In genomic region chr3:3177861-3178497, GRCh38 we compare ENCODE assay signal across 8 cellular contexts. TPM values are rescaled to one million over a fixed set of nuclear protein-coding genes. Genes with fewer than 3 reads are reported as not detected.
DNase-seq lines count a peak whose midpoint lies in the region; ATAC-seq, FAIRE-seq and TF ChIP-seq lines count a peak whose summit lies in the region.

No MANE protein-coding gene starts in this region.

- H3K4me3 Mint-ChIP-seq in activated T-helper 2 cell treated with anti-CD3 and anti-CD28 coated beads, Interferon-gamma antibody, Interleukin-2, Interleukin-4, amounts not matched to agents 10 μg/mL and 5 μg/mL and 100 μg/mL, durations not matched to agents 14 hours and 24 hours and 36 hours (ENCODE audit: low read depth): peak overlapping the region; percentile 95

- peaks cover 9 to 68% (median 44%) of the 10 kb centered on the region in 9 donors for H3K4me1 ChIP-seq in heart right ventricle
- H3K4me1 ChIP-seq in kidney (ENCODE audit: control insufficient read depth in 1 of 2, insufficient read depth in 1 of 2, low read depth in 1 of 2, low read length in 2 of 2): peaks cover 0 to 10% of the 10 kb centered on the region in 2 donors
- H3K4me1 ChIP-seq in vagina: peaks cover 26% of the 10 kb centered on the region

- TF ChIP-seq CTCF in heart right ventricle (IDR thresholded peaks at IDR 0.05) (no peak), kidney (IDR thresholded peaks at IDR 0.05; ENCODE audit: borderline replicate concordance, extremely low read depth, insufficient read depth) (no peak), vagina (IDR thresholded peaks at IDR 0.05) (no peak)

- ATAC-seq in heart right ventricle: no peak

- peak overlapping the region; percentile 87 for H3K27ac Mint-ChIP-seq in activated T-helper 2 cell treated with anti-CD3 and anti-CD28 coated beads, Interferon-gamma antibody, Interleukin-2, Interleukin-4, amounts not matched to agents 10 μg/mL and 5 μg/mL and 100 μg/mL, durations not matched to agents 14 hours and 24 hours and 36 hours

- H3K36me3 Mint-ChIP-seq in activated T-helper 2 cell treated with anti-CD3 and anti-CD28 coated beads, Interferon-gamma antibody, Interleukin-2, Interleukin-4, amounts not matched to agents 10 μg/mL and 5 μg/mL and 100 μg/mL, durations not matched to agents 14 hours and 24 hours and 36 hours (ENCODE audit: low read depth): peaks cover 40% of the 10 kb centered on the region

- intact Hi-C loops in heart right ventricle (cut with DNase I): loop anchor here in 2 of 10 donors (2.0 to 5.0 kb wide), 2 partner anchors 51 kb away; partner anchors contain the start of gene TRNT1 (in 2 of the 2)
- intact Hi-C loops in cardiac septum (cut with DNase I): loop anchor here (2.0 kb wide), 1 partner anchor 51 kb away; the partner anchor contains the start of gene TRNT1
- intact Hi-C loops in activated T-helper 2 cell treated with anti-CD3 and anti-CD28 coated beads, Interferon-gamma antibody, Interleukin-2, Interleukin-4, amounts not matched to agents 10 μg/mL and 5 μg/mL and 100 μg/mL, durations not matched to agents 14 hours and 24 hours and 36 hours (cut with micrococcal nuclease): loop anchor here (5.0 kb wide), 1 partner anchor 151 kb away; no protein-coding TSS in a partner anchor
- intact Hi-C loops in kidney (cut with DNase I): no loop called here
- intact Hi-C loops in vagina (cut with DNase I): no loop called here

- DNase-seq in heart right ventricle (no peak), cardiac septum (ENCODE audit: low spot score) (no peak), kidney (no peak), vagina (ENCODE audit: extremely low spot score in 2 of 2) (no peak), amniotic stem cell (lab: John Stamatoyannopoulos, UW) (no peak), NCI-H524 (lab: John Stamatoyannopoulos, UW) (no peak)
- no peak for DNase-seq in activated T-helper 2 cell treated with anti-CD3 and anti-CD28 coated beads, Interferon-gamma antibody, Interleukin-2, Interleukin-4, amounts not matched to agents 10 μg/mL and 5 μg/mL and 100 μg/mL, durations not matched to agents 14 hours and 24 hours and 36 hours (ENCODE audit: low spot score)
- DNase-seq in stimulated activated naive CD4-positive, alpha-beta T cell treated with Interleukin-2 at 50 U/mL for 16 hours (lab: John Stamatoyannopoulos, UW): no peak

- H3K27ac ChIP-seq in heart right ventricle: peak overlapping the region in 4 of 10 donors; percentile 2 to 87 (median 32)
- no peak overlapping the region for H3K27ac ChIP-seq in kidney (ENCODE audit: low read depth in 2 of 2, low read length in 2 of 2)
- H3K27ac ChIP-seq in vagina: no peak overlapping the region

- H3K9ac ChIP-seq in kidney (ENCODE audit: low read length in 2 of 2): peak overlapping the region in 1 of 2 donors; percentile 95

- no peaks in the 10 kb centered on the region for H3K27me3 Mint-ChIP-seq in activated T-helper 2 cell treated with anti-CD3 and anti-CD28 coated beads, Interferon-gamma antibody, Interleukin-2, Interleukin-4, amounts not matched to agents 10 μg/mL and 5 μg/mL and 100 μg/mL, durations not matched to agents 14 hours and 24 hours and 36 hours (ENCODE audit: low read depth)

- H3K27me3 ChIP-seq in heart right ventricle (no peaks in the 10 kb centered on the region), vagina (no peaks in the 10 kb centered on the region)

- H3K9me3 Mint-ChIP-seq in activated T-helper 2 cell treated with anti-CD3 and anti-CD28 coated beads, Interferon-gamma antibody, Interleukin-2, Interleukin-4, amounts not matched to agents 10 μg/mL and 5 μg/mL and 100 μg/mL, durations not matched to agents 14 hours and 24 hours and 36 hours: no peaks in the 10 kb centered on the region

- FAIRE-seq in kidney (lab: Jason Lieb, UNC): no peak

- WGBS in heart right ventricle, 2 donors: 45 to 52% methylated on average over 10 of the region's 10 CpGs

- H3K9me3 ChIP-seq in heart right ventricle: no peaks in the 10 kb centered on the region
- no peaks in the 10 kb centered on the region for H3K9me3 ChIP-seq in kidney (ENCODE audit: control insufficient read depth in 1 of 2, low read length in 2 of 2)
- no peaks in the 10 kb centered on the region for H3K9me3 ChIP-seq in vagina

- peak overlapping the region in 9 of 10 donors; percentile 78 to 99 (median 96) for H3K4me3 ChIP-seq in heart right ventricle
- peak overlapping the region; percentile 99 to 100 for H3K4me3 ChIP-seq in kidney (ENCODE audit: low read length in 2 of 2)
- peak overlapping the region; percentile 68 to 99 for H3K4me3 ChIP-seq in vagina

- no peak for TF ChIP-seq POLR2A in vagina (IDR thresholded peaks at IDR 0.05)

- H3K36me3 ChIP-seq in heart right ventricle: peaks cover 0 to 40% (median 13%) of the 10 kb centered on the region in 9 donors
- H3K36me3 ChIP-seq in kidney (ENCODE audit: control insufficient read depth in 1 of 2, insufficient read depth in 2 of 2, low read length in 2 of 2): peaks cover 4 to 5% of the 10 kb centered on the region in 2 donors
- peaks cover 0 to 21% of the 10 kb centered on the region in 2 donors for H3K36me3 ChIP-seq in vagina

- H3K4me1 Mint-ChIP-seq in activated T-helper 2 cell treated with anti-CD3 and anti-CD28 coated beads, Interferon-gamma antibody, Interleukin-2, Interleukin-4, amounts not matched to agents 10 μg/mL and 5 μg/mL and 100 μg/mL, durations not matched to agents 14 hours and 24 hours and 36 hours (ENCODE audit: low read depth): peaks cover 57% of the 10 kb centered on the region

RNA-seq across cellular contexts. Expression of gene CRBN, which starts 1.5 kb away (rescaled TPM):
- total RNA-seq in heart right ventricle (10 to 100 TPM; 34.8 to 63.2 (median 53.8) TPM), cardiac septum (41.3 TPM), kidney (56.7 TPM), vagina (30.7 TPM)
- polyA plus RNA-seq in heart right ventricle (10 to 100 TPM; 18.2 to 23.4 TPM), kidney (ENCODE audit: insufficient read depth, low read depth, low replicate concordance) (31.0 TPM)
- total RNA-seq in activated T-helper 2 cell treated with anti-CD3 and anti-CD28 coated beads, Interferon-gamma antibody, Interleukin-2, Interleukin-4, amounts not matched to agents 10 μg/mL and 5 μg/mL and 100 μg/mL, durations not matched to agents 14 hours and 24 hours and 36 hours: 35.0 and 40.6 TPM in 2 replicates

RNA-seq across cellular contexts. Expression of gene TRNT1, which starts 51.2 kb away (rescaled TPM):
- total RNA-seq in heart right ventricle (10 to 100 TPM in 7 of 10 donors, 1 to 10 TPM in 3; 5.8 to 14.5 (median 10.8) TPM), cardiac septum (13.2 TPM), kidney (27.3 TPM), vagina (12.8 TPM)
- polyA plus RNA-seq in heart right ventricle (10 to 100 TPM in 1 of 2 donors, 1 to 10 TPM in 1; 9.1 to 10.6 TPM), kidney (ENCODE audit: insufficient read depth, low read depth, low replicate concordance) (17.5 TPM)
- total RNA-seq in activated T-helper 2 cell treated with anti-CD3 and anti-CD28 coated beads, Interferon-gamma antibody, Interleukin-2, Interleukin-4, amounts not matched to agents 10 μg/mL and 5 μg/mL and 100 μg/mL, durations not matched to agents 14 hours and 24 hours and 36 hours: 49.9 and 50.1 TPM in 2 replicates

Comparison
In these comparisons a context has a peak if more than half of its experiments do, and no peak if none do; other contexts are left out.
1. intact Hi-C loops: an anchor here in cardiac septum (2.0 kb wide) and activated T-helper 2 cell treated with anti-CD3 and anti-CD28 coated beads, Interferon-gamma antibody, Interleukin-2, Interleukin-4, amounts not matched to agents 10 μg/mL and 5 μg/mL and 100 μg/mL, durations not matched to agents 14 hours and 24 hours and 36 hours (5.0 kb wide); none called in kidney and vagina.